ENCODE assay signal across 1 cellular context in the genomic region with DNA sequence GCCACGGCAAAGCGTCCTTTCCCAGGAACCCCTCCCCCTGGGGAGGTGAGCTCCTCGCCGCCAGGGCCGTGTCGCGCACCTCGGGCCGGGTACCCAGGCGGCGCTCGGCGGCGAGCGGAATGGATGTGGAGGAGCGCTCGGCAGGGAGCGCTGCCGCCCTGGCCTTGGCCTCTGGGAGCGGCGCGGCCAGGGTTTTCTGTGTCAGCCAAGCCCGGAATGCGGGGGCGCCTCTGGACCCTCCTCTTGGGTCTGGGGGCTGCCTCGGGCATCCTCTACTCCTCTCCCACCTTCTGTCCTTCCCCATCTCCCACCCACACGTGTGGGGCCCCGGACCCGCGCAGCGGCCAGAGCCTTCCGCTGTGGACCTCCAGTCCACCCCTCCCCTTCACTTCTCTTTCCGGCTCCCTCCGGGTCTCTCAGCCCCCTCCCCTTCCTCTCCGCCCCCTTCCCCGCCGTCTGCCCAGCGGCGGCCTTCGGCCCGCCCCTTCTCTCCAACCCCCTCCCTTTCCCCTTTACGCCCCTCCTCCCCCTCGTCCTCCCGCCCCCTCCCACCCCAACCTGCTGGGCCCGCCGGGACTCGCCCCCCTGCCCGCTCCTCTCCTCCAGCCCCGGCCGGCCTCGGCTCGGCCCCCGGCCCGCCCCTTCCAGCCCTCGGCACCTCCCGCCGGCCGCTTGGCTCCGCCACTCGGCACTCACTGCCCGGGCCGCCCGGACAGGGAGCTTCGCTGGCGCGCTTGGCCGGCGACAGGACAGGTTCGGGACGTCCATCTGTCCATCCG.
TF ChIP-seq lines count a peak whose summit lies in the region.

A gene (plus strand): TSS at position 684 of the 779 bp plus-strand sequence. CDS start 129 bp downstream, outside the sequence.

TF ChIP-seq in K562, 482 proteins besides CTCF, POLR2A, EP300 and RAD21 (continued from another document and continues in another):
- TF ChIP-seq CBX2 (IDR thresholded peaks at IDR 0.05; ENCODE audit: insufficient read depth, low read length, poor library complexity, severe bottlenecking), result no peak
- no peak for TF ChIP-seq ZNF212 (CRISPR knock-in tag; IDR thresholded peaks at IDR 0.05)
- TF ChIP-seq SIX5 (IDR thresholded peaks at IDR 0.05; ENCODE audit: borderline replicate concordance in 1 of 2, insufficient read depth in 1 of 2, low read depth in 1 of 2, low read length in 2 of 2), result no peak
- no peak for TF ChIP-seq TCF7 (IDR thresholded peaks at IDR 0.05; ENCODE audit: borderline replicate concordance)
- TF ChIP-seq, protein P1, sequence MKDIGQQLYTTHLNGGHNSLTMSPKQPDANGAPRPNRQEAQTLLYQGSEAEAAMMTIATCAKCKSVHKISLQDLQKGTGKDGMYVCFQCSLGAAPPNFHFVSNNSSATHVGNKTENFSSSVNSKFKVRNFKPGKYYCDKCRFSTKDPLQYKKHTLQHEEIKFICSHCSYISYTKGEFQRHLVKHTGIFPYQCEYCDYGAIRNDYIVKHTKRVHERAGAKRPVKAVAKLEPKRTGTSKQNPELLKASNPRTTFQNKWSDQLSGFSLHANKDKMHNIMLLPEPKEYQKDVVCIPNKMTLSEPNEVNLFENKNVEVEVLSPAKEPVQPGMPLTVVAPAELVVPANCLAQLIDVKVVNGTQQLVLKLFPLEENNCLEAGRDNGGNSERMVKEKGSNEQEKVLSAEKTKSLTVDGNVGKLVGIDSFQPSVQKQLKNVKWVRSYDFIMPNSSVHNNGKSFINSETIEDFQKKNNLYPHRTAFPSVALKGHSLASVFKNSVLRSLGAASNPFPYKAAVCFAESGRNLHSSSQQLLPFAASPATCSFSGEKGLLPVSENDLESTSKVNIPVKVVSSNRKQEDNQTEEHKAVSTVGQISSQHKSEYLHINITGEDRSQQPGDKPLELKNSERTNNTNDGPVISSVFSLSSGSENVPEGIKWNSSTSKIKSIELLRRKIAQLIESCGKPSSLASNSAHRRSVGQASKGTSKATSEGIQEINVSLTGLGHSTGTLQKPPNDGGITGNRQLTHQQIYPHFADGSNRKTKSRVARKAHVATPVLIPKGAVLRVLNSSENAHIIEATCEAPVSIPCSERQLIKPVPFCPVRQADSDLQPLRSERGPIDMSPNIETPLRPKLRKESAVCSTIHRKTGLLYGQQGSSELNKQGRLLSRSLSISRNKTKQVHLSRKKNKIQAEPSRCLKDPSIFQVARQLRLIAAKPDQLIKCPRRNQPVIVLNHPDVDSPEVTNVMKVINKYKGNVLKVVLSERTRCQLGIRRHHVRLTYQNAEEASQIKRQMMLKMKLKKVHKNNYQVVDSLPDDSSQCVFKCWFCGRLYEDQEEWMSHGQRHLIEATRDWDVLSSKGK (CRISPR knock-in tag; IDR thresholded peaks at IDR 0.05), result no peak
- TF ChIP-seq NCOA2 (IDR thresholded peaks at IDR 0.05; ENCODE audit: partially characterized antibody in 2 of 2), result no peak
- TF ChIP-seq NCOA1 (IDR thresholded peaks at IDR 0.05; ENCODE audit: low read depth), result no peak
- TF ChIP-seq CHD2 (IDR thresholded peaks at IDR 0.05; ENCODE audit: low read depth, low read length), result 0 out of 2 replicates have a peak, but pooled peaks have one; percentile 17
- TF ChIP-seq MCM3 (IDR thresholded peaks at IDR 0.05), result no peak
- TF ChIP-seq BCL6 (CRISPR knock-in tag; IDR thresholded peaks at IDR 0.05), result no peak
- no peak for TF ChIP-seq ZNF324 (CRISPR knock-in tag; IDR thresholded peaks at IDR 0.05)
- TF ChIP-seq ZNF696 (CRISPR knock-in tag; conservative IDR thresholded peaks at IDR 0.05), result no peak
- TF ChIP-seq ZNF583 (CRISPR knock-in tag; IDR thresholded peaks at IDR 0.05), result no peak
- TF ChIP-seq ZNF253 (CRISPR knock-in tag; conservative IDR thresholded peaks at IDR 0.05), result no peak
- TF ChIP-seq MAZ (CRISPR knock-in tag; conservative IDR thresholded peaks at IDR 0.05 in 1 of 2, IDR thresholded peaks at IDR 0.05 in 1 of 2), result peak; percentile 70 to 88
- no peak for TF ChIP-seq PCBP2 (IDR thresholded peaks at IDR 0.05; ENCODE audit: low read depth, low read length, poor library complexity, severe bottlenecking)
- no peak for TF ChIP-seq TOE1 (IDR thresholded peaks at IDR 0.05; ENCODE audit: borderline replicate concordance)
- no peak for TF ChIP-seq TOE1 (CRISPR knock-in tag; IDR thresholded peaks at IDR 0.05; ENCODE audit: borderline replicate concordance, low read depth)
- no peak for TF ChIP-seq ZNF431 (CRISPR knock-in tag; IDR thresholded peaks at IDR 0.05)
- TF ChIP-seq ZNF445 (CRISPR knock-in tag; IDR thresholded peaks at IDR 0.05; ENCODE audit: low read depth), result no peak
- TF ChIP-seq HSF4 (CRISPR knock-in tag; IDR thresholded peaks at IDR 0.05; ENCODE audit: borderline replicate concordance), result no peak
- no peak for TF ChIP-seq KLF16 (IDR thresholded peaks at IDR 0.05)
- TF ChIP-seq TFAM (CRISPR knock-in tag; conservative IDR thresholded peaks at IDR 0.05), result no peak
- TF ChIP-seq, protein P2, sequence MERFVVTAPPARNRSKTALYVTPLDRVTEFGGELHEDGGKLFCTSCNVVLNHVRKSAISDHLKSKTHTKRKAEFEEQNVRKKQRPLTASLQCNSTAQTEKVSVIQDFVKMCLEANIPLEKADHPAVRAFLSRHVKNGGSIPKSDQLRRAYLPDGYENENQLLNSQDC (CRISPR knock-in tag; IDR thresholded peaks at IDR 0.05), result no peak
- TF ChIP-seq, protein P3, sequence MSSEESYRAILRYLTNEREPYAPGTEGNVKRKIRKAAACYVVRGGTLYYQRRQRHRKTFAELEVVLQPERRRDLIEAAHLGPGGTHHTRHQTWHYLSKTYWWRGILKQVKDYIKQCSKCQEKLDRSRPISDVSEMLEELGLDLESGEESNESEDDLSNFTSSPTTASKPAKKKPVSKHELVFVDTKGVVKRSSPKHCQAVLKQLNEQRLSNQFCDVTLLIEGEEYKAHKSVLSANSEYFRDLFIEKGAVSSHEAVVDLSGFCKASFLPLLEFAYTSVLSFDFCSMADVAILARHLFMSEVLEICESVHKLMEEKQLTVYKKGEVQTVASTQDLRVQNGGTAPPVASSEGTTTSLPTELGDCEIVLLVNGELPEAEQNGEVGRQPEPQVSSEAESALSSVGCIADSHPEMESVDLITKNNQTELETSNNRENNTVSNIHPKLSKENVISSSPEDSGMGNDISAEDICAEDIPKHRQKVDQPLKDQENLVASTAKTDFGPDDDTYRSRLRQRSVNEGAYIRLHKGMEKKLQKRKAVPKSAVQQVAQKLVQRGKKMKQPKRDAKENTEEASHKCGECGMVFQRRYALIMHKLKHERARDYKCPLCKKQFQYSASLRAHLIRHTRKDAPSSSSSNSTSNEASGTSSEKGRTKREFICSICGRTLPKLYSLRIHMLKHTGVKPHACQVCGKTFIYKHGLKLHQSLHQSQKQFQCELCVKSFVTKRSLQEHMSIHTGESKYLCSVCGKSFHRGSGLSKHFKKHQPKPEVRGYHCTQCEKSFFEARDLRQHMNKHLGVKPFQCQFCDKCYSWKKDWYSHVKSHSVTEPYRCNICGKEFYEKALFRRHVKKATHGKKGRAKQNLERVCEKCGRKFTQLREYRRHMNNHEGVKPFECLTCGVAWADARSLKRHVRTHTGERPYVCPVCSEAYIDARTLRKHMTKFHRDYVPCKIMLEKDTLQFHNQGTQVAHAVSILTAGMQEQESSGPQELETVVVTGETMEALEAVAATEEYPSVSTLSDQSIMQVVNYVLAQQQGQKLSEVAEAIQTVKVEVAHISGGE (CRISPR knock-in tag; IDR thresholded peaks at IDR 0.05), result peak in 1 of 3 experiments; percentile 56; a peak in 1 of 6 replicates
- no peak for TF ChIP-seq BACH1 (tag; IDR thresholded peaks at IDR 0.05)
- no peak; the same call in 1 of the 2 replicates for TF ChIP-seq SAFB (IDR thresholded peaks at IDR 0.05; ENCODE audit: borderline replicate concordance, low read depth, low read length)
- no peak for TF ChIP-seq TAF7 (tag; IDR thresholded peaks at IDR 0.05)
- TF ChIP-seq OTX1 (CRISPR knock-in tag; IDR thresholded peaks at IDR 0.05), result no peak
- TF ChIP-seq KAT2B (IDR thresholded peaks at IDR 0.05; ENCODE audit: low read depth, low read length), result no peak
- no peak for TF ChIP-seq BHLHE40 (IDR thresholded peaks at IDR 0.05; ENCODE audit: low read length)
- no peak for TF ChIP-seq FIP1L1 (IDR thresholded peaks at IDR 0.05; ENCODE audit: low read depth, low read length, poor library complexity, severe bottlenecking)
- TF ChIP-seq, protein P4, sequence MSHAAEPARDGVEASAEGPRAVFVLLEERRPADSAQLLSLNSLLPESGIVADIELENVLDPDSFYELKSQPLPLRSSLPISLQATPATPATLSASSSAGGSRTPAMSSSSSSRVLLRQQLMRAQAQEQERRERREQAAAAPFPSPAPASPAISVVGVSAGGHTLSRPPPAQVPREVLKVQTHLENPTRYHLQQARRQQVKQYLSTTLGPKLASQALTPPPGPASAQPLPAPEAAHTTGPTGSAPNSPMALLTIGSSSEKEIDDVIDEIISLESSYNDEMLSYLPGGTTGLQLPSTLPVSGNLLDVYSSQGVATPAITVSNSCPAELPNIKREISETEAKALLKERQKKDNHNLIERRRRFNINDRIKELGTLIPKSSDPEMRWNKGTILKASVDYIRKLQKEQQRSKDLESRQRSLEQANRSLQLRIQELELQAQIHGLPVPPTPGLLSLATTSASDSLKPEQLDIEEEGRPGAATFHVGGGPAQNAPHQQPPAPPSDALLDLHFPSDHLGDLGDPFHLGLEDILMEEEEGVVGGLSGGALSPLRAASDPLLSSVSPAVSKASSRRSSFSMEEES (CRISPR knock-in tag; IDR thresholded peaks at IDR 0.05), result no peak
- no peak for TF ChIP-seq NFIX (CRISPR knock-in tag; IDR thresholded peaks at IDR 0.05; ENCODE audit: low read depth)
- TF ChIP-seq PRPF4 (IDR thresholded peaks at IDR 0.05; ENCODE audit: insufficient read depth, low read depth, low read length, poor library complexity, severe bottlenecking), result no peak
- TF ChIP-seq HNRNPLL (IDR thresholded peaks at IDR 0.05; ENCODE audit: low read depth, low read length, poor library complexity, severe bottlenecking), result no peak
- no peak for TF ChIP-seq ZC3H11A (IDR thresholded peaks at IDR 0.05; ENCODE audit: low read depth, low read length)
- TF ChIP-seq FOXJ3 (CRISPR knock-in tag; IDR thresholded peaks at IDR 0.05), result no peak
- TF ChIP-seq SRSF1 (IDR thresholded peaks at IDR 0.05; ENCODE audit: low read depth, low read length), result no peak
- TF ChIP-seq JUNB (CRISPR knock-in tag; conservative IDR thresholded peaks at IDR 0.05), result no peak
- TF ChIP-seq, protein P5, sequence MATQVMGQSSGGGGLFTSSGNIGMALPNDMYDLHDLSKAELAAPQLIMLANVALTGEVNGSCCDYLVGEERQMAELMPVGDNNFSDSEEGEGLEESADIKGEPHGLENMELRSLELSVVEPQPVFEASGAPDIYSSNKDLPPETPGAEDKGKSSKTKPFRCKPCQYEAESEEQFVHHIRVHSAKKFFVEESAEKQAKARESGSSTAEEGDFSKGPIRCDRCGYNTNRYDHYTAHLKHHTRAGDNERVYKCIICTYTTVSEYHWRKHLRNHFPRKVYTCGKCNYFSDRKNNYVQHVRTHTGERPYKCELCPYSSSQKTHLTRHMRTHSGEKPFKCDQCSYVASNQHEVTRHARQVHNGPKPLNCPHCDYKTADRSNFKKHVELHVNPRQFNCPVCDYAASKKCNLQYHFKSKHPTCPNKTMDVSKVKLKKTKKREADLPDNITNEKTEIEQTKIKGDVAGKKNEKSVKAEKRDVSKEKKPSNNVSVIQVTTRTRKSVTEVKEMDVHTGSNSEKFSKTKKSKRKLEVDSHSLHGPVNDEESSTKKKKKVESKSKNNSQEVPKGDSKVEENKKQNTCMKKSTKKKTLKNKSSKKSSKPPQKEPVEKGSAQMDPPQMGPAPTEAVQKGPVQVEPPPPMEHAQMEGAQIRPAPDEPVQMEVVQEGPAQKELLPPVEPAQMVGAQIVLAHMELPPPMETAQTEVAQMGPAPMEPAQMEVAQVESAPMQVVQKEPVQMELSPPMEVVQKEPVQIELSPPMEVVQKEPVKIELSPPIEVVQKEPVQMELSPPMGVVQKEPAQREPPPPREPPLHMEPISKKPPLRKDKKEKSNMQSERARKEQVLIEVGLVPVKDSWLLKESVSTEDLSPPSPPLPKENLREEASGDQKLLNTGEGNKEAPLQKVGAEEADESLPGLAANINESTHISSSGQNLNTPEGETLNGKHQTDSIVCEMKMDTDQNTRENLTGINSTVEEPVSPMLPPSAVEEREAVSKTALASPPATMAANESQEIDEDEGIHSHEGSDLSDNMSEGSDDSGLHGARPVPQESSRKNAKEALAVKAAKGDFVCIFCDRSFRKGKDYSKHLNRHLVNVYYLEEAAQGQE (CRISPR knock-in tag; IDR thresholded peaks at IDR 0.05; ENCODE audit: low read depth), result no peak
- no peak for TF ChIP-seq ZNF24 (IDR thresholded peaks at IDR 0.05)
- no peak for TF ChIP-seq ZNF316 (IDR thresholded peaks at IDR 0.05)
- TF ChIP-seq, protein P6, sequence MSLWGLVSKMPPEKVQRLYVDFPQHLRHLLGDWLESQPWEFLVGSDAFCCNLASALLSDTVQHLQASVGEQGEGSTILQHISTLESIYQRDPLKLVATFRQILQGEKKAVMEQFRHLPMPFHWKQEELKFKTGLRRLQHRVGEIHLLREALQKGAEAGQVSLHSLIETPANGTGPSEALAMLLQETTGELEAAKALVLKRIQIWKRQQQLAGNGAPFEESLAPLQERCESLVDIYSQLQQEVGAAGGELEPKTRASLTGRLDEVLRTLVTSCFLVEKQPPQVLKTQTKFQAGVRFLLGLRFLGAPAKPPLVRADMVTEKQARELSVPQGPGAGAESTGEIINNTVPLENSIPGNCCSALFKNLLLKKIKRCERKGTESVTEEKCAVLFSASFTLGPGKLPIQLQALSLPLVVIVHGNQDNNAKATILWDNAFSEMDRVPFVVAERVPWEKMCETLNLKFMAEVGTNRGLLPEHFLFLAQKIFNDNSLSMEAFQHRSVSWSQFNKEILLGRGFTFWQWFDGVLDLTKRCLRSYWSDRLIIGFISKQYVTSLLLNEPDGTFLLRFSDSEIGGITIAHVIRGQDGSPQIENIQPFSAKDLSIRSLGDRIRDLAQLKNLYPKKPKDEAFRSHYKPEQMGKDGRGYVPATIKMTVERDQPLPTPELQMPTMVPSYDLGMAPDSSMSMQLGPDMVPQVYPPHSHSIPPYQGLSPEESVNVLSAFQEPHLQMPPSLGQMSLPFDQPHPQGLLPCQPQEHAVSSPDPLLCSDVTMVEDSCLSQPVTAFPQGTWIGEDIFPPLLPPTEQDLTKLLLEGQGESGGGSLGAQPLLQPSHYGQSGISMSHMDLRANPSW (CRISPR knock-in tag; IDR thresholded peaks at IDR 0.05), result no peak
- TF ChIP-seq, protein P7, sequence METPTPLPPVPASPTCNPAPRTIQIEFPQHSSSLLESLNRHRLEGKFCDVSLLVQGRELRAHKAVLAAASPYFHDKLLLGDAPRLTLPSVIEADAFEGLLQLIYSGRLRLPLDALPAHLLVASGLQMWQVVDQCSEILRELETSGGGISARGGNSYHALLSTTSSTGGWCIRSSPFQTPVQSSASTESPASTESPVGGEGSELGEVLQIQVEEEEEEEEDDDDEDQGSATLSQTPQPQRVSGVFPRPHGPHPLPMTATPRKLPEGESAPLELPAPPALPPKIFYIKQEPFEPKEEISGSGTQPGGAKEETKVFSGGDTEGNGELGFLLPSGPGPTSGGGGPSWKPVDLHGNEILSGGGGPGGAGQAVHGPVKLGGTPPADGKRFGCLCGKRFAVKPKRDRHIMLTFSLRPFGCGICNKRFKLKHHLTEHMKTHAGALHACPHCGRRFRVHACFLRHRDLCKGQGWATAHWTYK (CRISPR knock-in tag; IDR thresholded peaks at IDR 0.05), result peak; percentile 52; the same call in 1 of the 2 replicates
- TF ChIP-seq MYNN (IDR thresholded peaks at IDR 0.05), result no peak
- no peak for TF ChIP-seq MYNN (CRISPR knock-in tag; IDR thresholded peaks at IDR 0.05)
- TF ChIP-seq, protein P8, sequence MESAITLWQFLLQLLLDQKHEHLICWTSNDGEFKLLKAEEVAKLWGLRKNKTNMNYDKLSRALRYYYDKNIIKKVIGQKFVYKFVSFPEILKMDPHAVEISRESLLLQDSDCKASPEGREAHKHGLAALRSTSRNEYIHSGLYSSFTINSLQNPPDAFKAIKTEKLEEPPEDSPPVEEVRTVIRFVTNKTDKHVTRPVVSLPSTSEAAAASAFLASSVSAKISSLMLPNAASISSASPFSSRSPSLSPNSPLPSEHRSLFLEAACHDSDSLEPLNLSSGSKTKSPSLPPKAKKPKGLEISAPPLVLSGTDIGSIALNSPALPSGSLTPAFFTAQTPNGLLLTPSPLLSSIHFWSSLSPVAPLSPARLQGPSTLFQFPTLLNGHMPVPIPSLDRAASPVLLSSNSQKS (CRISPR knock-in tag; IDR thresholded peaks at IDR 0.05), result no peak
